In genomic region chr1:204110894-204111633, GRCh38 we compare ENCODE assay signal across 1 cellular context.
TF ChIP-seq lines count a peak whose summit lies in the region.

No MANE protein-coding gene starts in this region.

TF ChIP-seq in GM23338, 12 proteins besides CTCF, POLR2A, EP300 and RAD21 (continued from another document):
- TF ChIP-seq ZNF462 (CRISPR knock-in tag; IDR thresholded peaks at IDR 0.05) (no peak), ETS1 (IDR thresholded peaks at IDR 0.05) (no peak)
